In genomic region chr19:58466760-58467589, GRCh38 we compare ENCODE assay signal across 1 cellular context.
TF ChIP-seq lines count a peak whose summit lies in the region.

ZNF324 (plus strand) TSS chr19:58467080; CDS start chr19:58469186, 2,106 bp downstream.

TF ChIP-seq in HepG2, 621 proteins besides CTCF, POLR2A, EP300 and RAD21 (continued from another document and continues in another):
- TF ChIP-seq, protein P1, sequence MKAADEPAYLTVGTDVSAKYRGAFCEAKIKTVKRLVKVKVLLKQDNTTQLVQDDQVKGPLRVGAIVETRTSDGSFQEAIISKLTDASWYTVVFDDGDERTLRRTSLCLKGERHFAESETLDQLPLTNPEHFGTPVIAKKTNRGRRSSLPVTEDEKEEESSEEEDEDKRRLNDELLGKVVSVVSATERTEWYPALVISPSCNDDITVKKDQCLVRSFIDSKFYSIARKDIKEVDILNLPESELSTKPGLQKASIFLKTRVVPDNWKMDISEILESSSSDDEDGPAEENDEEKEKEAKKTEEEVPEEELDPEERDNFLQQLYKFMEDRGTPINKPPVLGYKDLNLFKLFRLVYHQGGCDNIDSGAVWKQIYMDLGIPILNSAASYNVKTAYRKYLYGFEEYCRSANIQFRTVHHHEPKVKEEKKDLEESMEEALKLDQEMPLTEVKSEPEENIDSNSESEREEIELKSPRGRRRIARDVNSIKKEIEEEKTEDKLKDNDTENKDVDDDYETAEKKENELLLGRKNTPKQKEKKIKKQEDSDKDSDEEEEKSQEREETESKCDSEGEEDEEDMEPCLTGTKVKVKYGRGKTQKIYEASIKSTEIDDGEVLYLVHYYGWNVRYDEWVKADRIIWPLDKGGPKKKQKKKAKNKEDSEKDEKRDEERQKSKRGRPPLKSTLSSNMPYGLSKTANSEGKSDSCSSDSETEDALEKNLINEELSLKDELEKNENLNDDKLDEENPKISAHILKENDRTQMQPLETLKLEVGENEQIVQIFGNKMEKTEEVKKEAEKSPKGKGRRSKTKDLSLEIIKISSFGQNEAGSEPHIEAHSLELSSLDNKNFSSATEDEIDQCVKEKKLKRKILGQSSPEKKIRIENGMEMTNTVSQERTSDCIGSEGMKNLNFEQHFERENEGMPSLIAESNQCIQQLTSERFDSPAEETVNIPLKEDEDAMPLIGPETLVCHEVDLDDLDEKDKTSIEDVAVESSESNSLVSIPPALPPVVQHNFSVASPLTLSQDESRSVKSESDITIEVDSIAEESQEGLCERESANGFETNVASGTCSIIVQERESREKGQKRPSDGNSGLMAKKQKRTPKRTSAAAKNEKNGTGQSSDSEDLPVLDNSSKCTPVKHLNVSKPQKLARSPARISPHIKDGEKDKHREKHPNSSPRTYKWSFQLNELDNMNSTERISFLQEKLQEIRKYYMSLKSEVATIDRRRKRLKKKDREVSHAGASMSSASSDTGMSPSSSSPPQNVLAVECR (CRISPR knock-in tag; IDR thresholded peaks at IDR 0.05; ENCODE audit: borderline replicate concordance): peak; percentile 97
- TF ChIP-seq, protein P2, sequence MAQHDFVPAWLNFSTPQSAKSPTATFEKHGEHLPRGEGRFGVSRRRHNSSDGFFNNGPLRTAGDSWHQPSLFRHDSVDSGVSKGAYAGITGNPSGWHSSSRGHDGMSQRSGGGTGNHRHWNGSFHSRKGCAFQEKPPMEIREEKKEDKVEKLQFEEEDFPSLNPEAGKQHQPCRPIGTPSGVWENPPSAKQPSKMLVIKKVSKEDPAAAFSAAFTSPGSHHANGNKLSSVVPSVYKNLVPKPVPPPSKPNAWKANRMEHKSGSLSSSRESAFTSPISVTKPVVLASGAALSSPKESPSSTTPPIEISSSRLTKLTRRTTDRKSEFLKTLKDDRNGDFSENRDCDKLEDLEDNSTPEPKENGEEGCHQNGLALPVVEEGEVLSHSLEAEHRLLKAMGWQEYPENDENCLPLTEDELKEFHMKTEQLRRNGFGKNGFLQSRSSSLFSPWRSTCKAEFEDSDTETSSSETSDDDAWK (CRISPR knock-in tag; IDR thresholded peaks at IDR 0.05): no peak
- peak; percentile 56 for TF ChIP-seq TAF15 (IDR thresholded peaks at IDR 0.05; ENCODE audit: low read depth, low read length, poor library complexity, severe bottlenecking)
- TF ChIP-seq, protein P3, sequence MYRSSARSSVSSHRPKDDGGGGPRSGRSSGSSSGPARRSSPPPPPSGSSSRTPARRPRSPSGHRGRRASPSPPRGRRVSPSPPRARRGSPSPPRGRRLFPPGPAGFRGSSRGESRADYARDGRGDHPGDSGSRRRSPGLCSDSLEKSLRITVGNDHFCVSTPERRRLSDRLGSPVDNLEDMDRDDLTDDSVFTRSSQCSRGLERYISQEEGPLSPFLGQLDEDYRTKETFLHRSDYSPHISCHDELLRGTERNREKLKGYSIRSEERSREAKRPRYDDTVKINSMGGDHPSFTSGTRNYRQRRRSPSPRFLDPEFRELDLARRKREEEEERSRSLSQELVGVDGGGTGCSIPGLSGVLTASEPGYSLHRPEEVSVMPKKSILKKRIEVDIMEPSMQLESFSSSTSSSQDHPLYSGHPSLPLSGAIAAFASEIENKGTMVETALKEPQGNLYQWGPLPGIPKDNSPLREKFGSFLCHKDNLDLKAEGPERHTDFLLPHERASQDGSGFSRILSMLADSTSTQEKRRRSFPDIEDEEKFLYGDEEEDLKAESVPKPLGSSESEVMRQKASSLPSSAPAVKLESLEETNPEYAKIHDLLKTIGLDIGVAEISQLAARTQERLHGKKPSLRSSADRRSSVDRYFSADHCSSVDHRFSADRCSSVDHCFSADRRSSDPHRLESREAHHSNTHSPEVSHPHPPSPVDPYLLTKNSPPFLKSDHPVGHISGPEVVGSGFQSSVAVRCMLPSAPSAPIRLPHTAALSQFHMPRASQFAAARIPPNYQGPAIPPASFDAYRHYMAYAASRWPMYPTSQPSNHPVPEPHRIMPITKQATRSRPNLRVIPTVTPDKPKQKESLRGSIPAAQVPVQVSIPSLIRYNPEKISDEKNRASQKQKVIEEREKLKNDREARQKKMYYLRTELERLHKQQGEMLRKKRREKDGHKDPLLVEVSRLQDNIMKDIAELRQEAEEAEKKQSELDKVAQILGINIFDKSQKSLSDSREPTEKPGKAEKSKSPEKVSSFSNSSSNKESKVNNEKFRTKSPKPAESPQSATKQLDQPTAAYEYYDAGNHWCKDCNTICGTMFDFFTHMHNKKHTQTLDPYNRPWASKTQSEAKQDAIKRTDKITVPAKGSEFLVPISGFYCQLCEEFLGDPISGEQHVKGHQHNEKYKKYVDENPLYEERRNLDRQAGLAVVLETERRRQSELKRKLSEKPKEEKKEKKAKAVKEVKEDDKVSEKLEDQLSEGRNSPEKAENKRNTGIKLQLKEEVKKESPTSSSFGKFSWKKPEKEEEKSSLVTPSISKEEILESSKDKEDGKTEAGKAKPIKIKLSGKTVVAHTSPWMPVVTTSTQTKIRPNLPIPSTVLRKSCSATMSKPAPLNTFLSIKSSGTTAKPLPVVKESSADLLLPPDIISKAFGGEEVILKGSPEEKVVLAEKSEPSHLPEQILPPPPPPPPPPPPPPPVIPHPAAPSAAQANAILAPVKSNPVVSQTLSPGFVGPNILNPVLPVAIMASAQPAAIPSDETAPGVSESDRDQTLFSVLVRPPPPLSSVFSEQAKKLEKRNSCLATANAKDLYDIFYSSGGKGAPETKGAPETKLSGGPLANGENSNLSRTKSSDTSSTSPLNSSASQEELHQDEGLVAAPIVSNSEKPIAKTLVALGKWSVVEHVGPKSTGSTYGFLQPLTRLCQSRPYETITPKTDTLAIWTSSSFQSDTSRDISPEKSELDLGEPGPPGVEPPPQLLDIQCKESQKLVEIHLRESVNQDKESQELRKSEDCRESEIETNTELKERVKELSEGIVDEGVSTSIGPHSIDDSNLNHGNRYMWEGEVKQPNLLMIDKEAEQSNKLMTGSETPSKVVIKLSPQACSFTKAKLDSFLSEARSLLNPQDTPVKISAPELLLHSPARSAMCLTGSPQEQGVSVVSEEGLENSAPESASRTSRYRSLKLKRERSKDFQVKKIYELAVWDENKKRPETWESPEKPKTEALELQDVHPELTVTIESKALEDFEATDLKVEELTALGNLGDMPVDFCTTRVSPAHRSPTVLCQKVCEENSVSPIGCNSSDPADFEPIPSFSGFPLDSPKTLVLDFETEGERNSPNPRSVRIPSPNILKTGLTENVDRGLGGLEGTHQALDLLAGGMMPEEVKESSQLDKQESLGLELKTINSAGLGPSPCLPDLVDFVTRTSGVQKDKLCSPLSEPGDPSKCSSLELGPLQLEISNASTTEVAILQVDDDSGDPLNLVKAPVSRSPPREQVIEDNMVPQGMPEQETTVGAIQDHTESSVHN (CRISPR knock-in tag; IDR thresholded peaks at IDR 0.05): no peak
- TF ChIP-seq, protein P4, sequence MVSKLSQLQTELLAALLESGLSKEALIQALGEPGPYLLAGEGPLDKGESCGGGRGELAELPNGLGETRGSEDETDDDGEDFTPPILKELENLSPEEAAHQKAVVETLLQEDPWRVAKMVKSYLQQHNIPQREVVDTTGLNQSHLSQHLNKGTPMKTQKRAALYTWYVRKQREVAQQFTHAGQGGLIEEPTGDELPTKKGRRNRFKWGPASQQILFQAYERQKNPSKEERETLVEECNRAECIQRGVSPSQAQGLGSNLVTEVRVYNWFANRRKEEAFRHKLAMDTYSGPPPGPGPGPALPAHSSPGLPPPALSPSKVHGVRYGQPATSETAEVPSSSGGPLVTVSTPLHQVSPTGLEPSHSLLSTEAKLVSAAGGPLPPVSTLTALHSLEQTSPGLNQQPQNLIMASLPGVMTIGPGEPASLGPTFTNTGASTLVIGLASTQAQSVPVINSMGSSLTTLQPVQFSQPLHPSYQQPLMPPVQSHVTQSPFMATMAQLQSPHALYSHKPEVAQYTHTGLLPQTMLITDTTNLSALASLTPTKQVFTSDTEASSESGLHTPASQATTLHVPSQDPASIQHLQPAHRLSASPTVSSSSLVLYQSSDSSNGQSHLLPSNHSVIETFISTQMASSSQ (IDR thresholded peaks at IDR 0.05; ENCODE audit: low read depth): no peak
- TF ChIP-seq, protein P4 (CRISPR knock-in tag; IDR thresholded peaks at IDR 0.05; ENCODE audit: borderline replicate concordance): peak; percentile 35; the same call in 1 of the 2 replicates
- TF ChIP-seq ZNF414 (CRISPR knock-in tag; IDR thresholded peaks at IDR 0.05): no peak
- no peak for TF ChIP-seq DMTF1 (CRISPR knock-in tag; IDR thresholded peaks at IDR 0.05)
- TF ChIP-seq, protein P5, sequence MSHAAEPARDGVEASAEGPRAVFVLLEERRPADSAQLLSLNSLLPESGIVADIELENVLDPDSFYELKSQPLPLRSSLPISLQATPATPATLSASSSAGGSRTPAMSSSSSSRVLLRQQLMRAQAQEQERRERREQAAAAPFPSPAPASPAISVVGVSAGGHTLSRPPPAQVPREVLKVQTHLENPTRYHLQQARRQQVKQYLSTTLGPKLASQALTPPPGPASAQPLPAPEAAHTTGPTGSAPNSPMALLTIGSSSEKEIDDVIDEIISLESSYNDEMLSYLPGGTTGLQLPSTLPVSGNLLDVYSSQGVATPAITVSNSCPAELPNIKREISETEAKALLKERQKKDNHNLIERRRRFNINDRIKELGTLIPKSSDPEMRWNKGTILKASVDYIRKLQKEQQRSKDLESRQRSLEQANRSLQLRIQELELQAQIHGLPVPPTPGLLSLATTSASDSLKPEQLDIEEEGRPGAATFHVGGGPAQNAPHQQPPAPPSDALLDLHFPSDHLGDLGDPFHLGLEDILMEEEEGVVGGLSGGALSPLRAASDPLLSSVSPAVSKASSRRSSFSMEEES (CRISPR knock-in tag; IDR thresholded peaks at IDR 0.05): 0 out of 2 replicates have a peak, but pooled peaks have one; percentile 59
- no peak for TF ChIP-seq KDM6A (CRISPR knock-in tag; IDR thresholded peaks at IDR 0.05; ENCODE audit: low read depth)
- TF ChIP-seq ZBTB20 (CRISPR knock-in tag; IDR thresholded peaks at IDR 0.05; ENCODE audit: borderline replicate concordance, low read depth): no peak
- peak; percentile 57; the same call in 1 of the 2 replicates for TF ChIP-seq SP5 (CRISPR knock-in tag; IDR thresholded peaks at IDR 0.05; ENCODE audit: borderline replicate concordance, low read depth)
- no peak for TF ChIP-seq ZBTB3 (CRISPR knock-in tag; IDR thresholded peaks at IDR 0.05; ENCODE audit: borderline replicate concordance, low read depth)
- TF ChIP-seq ZNF616 (CRISPR knock-in tag; IDR thresholded peaks at IDR 0.05; ENCODE audit: low read depth): no peak
- TF ChIP-seq KDM2A (CRISPR knock-in tag; IDR thresholded peaks at IDR 0.05; ENCODE audit: borderline replicate concordance, low read depth): peak; percentile 78
- no peak for TF ChIP-seq SNAI1 (CRISPR knock-in tag; IDR thresholded peaks at IDR 0.05; ENCODE audit: borderline replicate concordance)
- no peak for TF ChIP-seq ZNF10 (CRISPR knock-in tag; IDR thresholded peaks at IDR 0.05; ENCODE audit: borderline replicate concordance, low read depth)
- peak; percentile 79 for TF ChIP-seq RBFOX2 (IDR thresholded peaks at IDR 0.05; ENCODE audit: low read depth, low read length)
- TF ChIP-seq IRF2 (CRISPR knock-in tag; IDR thresholded peaks at IDR 0.05): peak; percentile 25; the same call in 1 of the 2 replicates
- peak; percentile 74; the same call in 1 of the 2 replicates for TF ChIP-seq TBX2 (CRISPR knock-in tag; IDR thresholded peaks at IDR 0.05; ENCODE audit: borderline replicate concordance)
- TF ChIP-seq CSRNP2 (CRISPR knock-in tag; conservative IDR thresholded peaks at IDR 0.05; ENCODE audit: low read depth): no peak
- TF ChIP-seq ZSCAN5A (CRISPR knock-in tag; IDR thresholded peaks at IDR 0.05; ENCODE audit: borderline replicate concordance): no peak
- no peak for TF ChIP-seq ZNF674 (CRISPR knock-in tag; IDR thresholded peaks at IDR 0.05; ENCODE audit: low read depth)
